In the genomic region with DNA sequence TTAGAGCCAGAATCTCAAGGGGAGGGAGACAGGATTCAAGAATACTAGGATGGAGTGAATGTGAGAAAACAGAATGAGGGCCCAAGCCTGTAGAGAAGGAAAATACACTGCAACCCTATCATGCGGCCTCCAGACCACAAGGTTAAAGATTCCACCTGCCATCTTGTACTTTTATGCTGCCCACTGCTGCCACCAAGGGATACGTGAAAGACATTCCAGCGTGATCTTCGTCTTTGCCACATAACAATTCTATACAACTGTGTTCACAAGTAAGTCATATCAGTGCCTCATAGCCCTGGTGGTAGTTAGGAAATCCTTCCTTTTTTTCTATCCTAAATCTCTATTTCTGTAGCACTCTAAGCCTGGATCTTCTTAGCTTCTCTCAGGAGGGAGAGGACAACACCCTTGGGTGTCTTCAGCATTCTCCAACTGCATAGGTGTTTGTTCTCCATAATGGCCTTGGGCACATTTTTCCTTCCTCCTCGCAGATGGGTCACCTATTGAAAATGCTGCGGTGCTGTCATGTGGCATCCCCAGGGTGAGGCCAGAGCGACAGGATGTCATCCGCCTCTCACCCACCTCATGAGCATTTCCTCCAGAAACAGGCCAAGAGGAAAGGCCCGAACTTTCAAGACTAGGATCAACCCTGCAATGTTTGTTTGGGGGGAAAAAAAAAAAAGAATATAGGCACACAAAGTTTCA, we compare ENCODE assay signal across 13 cellular contexts. TPM values are rescaled to one million over a fixed set of nuclear protein-coding genes. Genes with fewer than 3 reads are reported as not detected.
DNase-seq lines count a peak whose midpoint lies in the region; ATAC-seq and TF ChIP-seq lines count a peak whose summit lies in the region.
"Had no signal": no experiment of that assay in that cellular context is flagged by ENCODE, and none has a peak within 500 bp of the region (broad histone marks: within the 10 kb centered on the region; RNA-seq: fewer than 3 reads in every experiment).

No MANE protein-coding gene starts in this region.

- H3K4me1 ChIP-seq in CD4-positive, CD25-positive, alpha-beta regulatory T cell (ENCODE audit: control insufficient read depth, insufficient read depth, low read length, poor library complexity, severe bottlenecking) = peaks cover 20% of the 10 kb centered on the region
- peaks cover 12% of the 10 kb centered on the region for H3K4me1 ChIP-seq in mesenchymal stem cell (ENCODE audit: control insufficient read depth, insufficient read depth, low read depth, low read length)

- H3K23ac ChIP-seq in mesenchymal stem cell (ENCODE audit: low read length in 2 of 2) = no peak overlapping the region

- in situ Hi-C loops in GM18951 (cut with MboI; ENCODE audit: low sequenced_read_pairs, unreplicated experiment) = no loop called here

- peaks cover 15 to 51% (median 36%) of the 10 kb centered on the region in 4 donors for H3K4me1 Mint-ChIP-seq in CD4-positive, CD25-positive, alpha-beta regulatory T cell
- H3K4me1 Mint-ChIP-seq in activated CD8-positive, alpha-beta T cell treated with anti-CD3 and anti-CD28 coated beads for 36 hours (ENCODE audit: low read depth) = peaks cover 43% of the 10 kb centered on the region

- H3K36me3 Mint-ChIP-seq in CD4-positive, CD25-positive, alpha-beta regulatory T cell = no peaks in the 10 kb centered on the region
- H3K36me3 Mint-ChIP-seq in activated CD8-positive, alpha-beta T cell treated with anti-CD3 and anti-CD28 coated beads for 36 hours (ENCODE audit: low read depth) = no peaks in the 10 kb centered on the region

- POLR2A ChIA-PET in activated CD8-positive, alpha-beta T cell treated with anti-CD3 and anti-CD28 coated beads for 36 hours (lab: Charles Lee) = no interaction called here

- H3K4me3 Mint-ChIP-seq in CD4-positive, CD25-positive, alpha-beta regulatory T cell = peak overlapping the region; percentile 18 to 68 (median 50)
- H3K4me3 Mint-ChIP-seq in activated CD8-positive, alpha-beta T cell treated with anti-CD3 and anti-CD28 coated beads for 36 hours = no peak overlapping the region

- no peaks in the 10 kb centered on the region for H3K27me3 Mint-ChIP-seq in CD4-positive, CD25-positive, alpha-beta regulatory T cell
- no peaks in the 10 kb centered on the region for H3K27me3 Mint-ChIP-seq in activated CD8-positive, alpha-beta T cell treated with anti-CD3 and anti-CD28 coated beads for 36 hours

- H3K4ac ChIP-seq in mesenchymal stem cell (ENCODE audit: low read depth in 1 of 2, low read length in 2 of 2) = no peak overlapping the region

- H3K27me3 ChIP-seq in CD4-positive, CD25-positive, alpha-beta regulatory T cell (ENCODE audit: control insufficient read depth, insufficient read depth, low read length) = no peaks in the 10 kb centered on the region
- H3K27me3 ChIP-seq in mesenchymal stem cell (ENCODE audit: control insufficient read depth in 1 of 2, insufficient read depth in 1 of 2, low read length in 2 of 2) = no peaks in the 10 kb centered on the region

- no peak overlapping the region for H4K8ac ChIP-seq in mesenchymal stem cell (ENCODE audit: low read length)

- H3K27ac ChIP-seq in CD4-positive, CD25-positive, alpha-beta regulatory T cell (ENCODE audit: insufficient read depth, low read length, poor library complexity, severe bottlenecking) = no peak overlapping the region
- H3K27ac ChIP-seq in mesenchymal stem cell (ENCODE audit: low read length, poor library complexity, severe bottlenecking) = no peak overlapping the region

- no peaks in the 10 kb centered on the region for H3K79me1 ChIP-seq in mesenchymal stem cell (replicated peaks; ENCODE audit: low read length, poor library complexity, severe bottlenecking)

- ATAC-seq in CD4-positive, CD25-positive, alpha-beta regulatory T cell (ENCODE audit: low read depth in 2 of 2) = peak; percentile 33 to 41
- peak; percentile 53 for ATAC-seq in activated CD8-positive, alpha-beta T cell treated with anti-CD3 and anti-CD28 coated beads for 36 hours
- ATAC-seq in HG03521 (IDR thresholded peaks at IDR 0.05; ENCODE audit: unreplicated experiment) = no peak
- ATAC-seq in GM18517 (IDR thresholded peaks at IDR 0.05; ENCODE audit: unreplicated experiment) = no peak
- ATAC-seq in GM21786 (IDR thresholded peaks at IDR 0.05; ENCODE audit: unreplicated experiment) = no peak

- no peak for DNase-seq in CD4-positive, CD25-positive, alpha-beta regulatory T cell
- peak; percentile 26 for DNase-seq in activated CD8-positive, alpha-beta T cell treated with anti-CD3 and anti-CD28 coated beads for 36 hours
- DNase-seq in mesenchymal stem cell (no peak), SHP77 (lab: John Stamatoyannopoulos, UW) (no peak)
- DNase-seq: activated CD4-positive, alpha-beta T cell treated with anti-CD3 and anti-CD28 coated beads for 48 hours; amygdala; glutamatergic neuron; mesendoderm; NCI-H774 had no signal

- over 99% methylated on average over 9 of the region's 9 CpGs for WGBS in mesenchymal stem cell

- no peak overlapping the region for H2BK12ac ChIP-seq in mesenchymal stem cell (ENCODE audit: low read length in 2 of 2)

- CTCF ChIA-PET in activated CD8-positive, alpha-beta T cell treated with anti-CD3 and anti-CD28 coated beads for 36 hours (lab: Charles Lee) = no interaction called here

- H3K9me3 ChIP-seq in CD4-positive, CD25-positive, alpha-beta regulatory T cell (ENCODE audit: control insufficient read depth in 2 of 2, low read length in 2 of 2) = no peaks in the 10 kb centered on the region
- H3K9me3 ChIP-seq in mesenchymal stem cell (ENCODE audit: control insufficient read depth, low read length) = no peaks in the 10 kb centered on the region

- H2AFZ ChIP-seq in mesenchymal stem cell (ENCODE audit: low read depth, low read length) = no peak overlapping the region

- no peak overlapping the region for H3K4me2 ChIP-seq in mesenchymal stem cell (ENCODE audit: low read length, poor library complexity, severe bottlenecking)

- no peak overlapping the region for H3K4me3 ChIP-seq in CD4-positive, CD25-positive, alpha-beta regulatory T cell (ENCODE audit: low read depth, low read length)
- H3K4me3 ChIP-seq in mesenchymal stem cell (ENCODE audit: insufficient read depth in 1 of 2, low read depth in 1 of 2, low read length in 2 of 2) = no peak overlapping the region

- no peak overlapping the region for H3K14ac ChIP-seq in mesenchymal stem cell (ENCODE audit: low read length in 2 of 2)

- intact Hi-C loops in activated CD8-positive, alpha-beta T cell treated with anti-CD3 and anti-CD28 coated beads for 36 hours (cut with micrococcal nuclease) = no loop called here

- no peaks in the 10 kb centered on the region for H3K9me3 Mint-ChIP-seq in CD4-positive, CD25-positive, alpha-beta regulatory T cell
- H3K9me3 Mint-ChIP-seq in activated CD8-positive, alpha-beta T cell treated with anti-CD3 and anti-CD28 coated beads for 36 hours = no peaks in the 10 kb centered on the region

- peak overlapping the region; percentile 52 for H4K91ac ChIP-seq in mesenchymal stem cell (ENCODE audit: low read length)

- H3K9ac ChIP-seq in mesenchymal stem cell (ENCODE audit: low read length) = no peak overlapping the region

- H3K18ac ChIP-seq in mesenchymal stem cell (ENCODE audit: low read depth in 1 of 2, low read length in 2 of 2) = no peak overlapping the region

- TF ChIP-seq CTCF in activated CD8-positive, alpha-beta T cell treated with anti-CD3 and anti-CD28 coated beads for 36 hours (IDR thresholded peaks at IDR 0.05) = no peak

- H3K36me3 ChIP-seq in CD4-positive, CD25-positive, alpha-beta regulatory T cell (ENCODE audit: control insufficient read depth, insufficient read depth, low read length) = no peaks in the 10 kb centered on the region
- no peaks in the 10 kb centered on the region for H3K36me3 ChIP-seq in mesenchymal stem cell (ENCODE audit: control insufficient read depth in 1 of 2, insufficient read depth in 2 of 2, low read depth in 1 of 2, low read length in 2 of 2)

- peak overlapping the region; percentile 83 to 89 (median 87) for H3K27ac Mint-ChIP-seq in CD4-positive, CD25-positive, alpha-beta regulatory T cell
- peak overlapping the region; percentile 68 for H3K27ac Mint-ChIP-seq in activated CD8-positive, alpha-beta T cell treated with anti-CD3 and anti-CD28 coated beads for 36 hours

- no peak overlapping the region for H2BK15ac ChIP-seq in mesenchymal stem cell (ENCODE audit: low read depth, poor library complexity, severe bottlenecking)

- H2AK5ac ChIP-seq in mesenchymal stem cell (ENCODE audit: low read length, severe bottlenecking) = peak overlapping the region; percentile 91

- no peak overlapping the region for H2BK120ac ChIP-seq in mesenchymal stem cell (ENCODE audit: low read depth, low read length)

- peak; percentile 19 for TF ChIP-seq POLR2A in GM18951 (IDR thresholded peaks at IDR 0.05; ENCODE audit: extremely low read depth, insufficient read depth, insufficient read length)

- H2BK5ac ChIP-seq in mesenchymal stem cell (ENCODE audit: low read depth, low read length, poor library complexity, severe bottlenecking) = no peak overlapping the region

RNA-seq across cellular contexts. Expression of gene TPT1, which starts 13.6 kb away (rescaled TPM):
- total RNA-seq in CD4-positive, CD25-positive, alpha-beta regulatory T cell = 5,591 TPM
- 1,000 to 10,000 TPM; 2,708 to 4,074 (median 3,846) TPM for polyA plus RNA-seq in CD4-positive, CD25-positive, alpha-beta regulatory T cell
- total RNA-seq in activated CD8-positive, alpha-beta T cell treated with anti-CD3 and anti-CD28 coated beads for 36 hours = 1,000 to 10,000 TPM; 3,533 to 3,563 TPM
- 4,121 TPM for polyA plus RNA-seq in mesenchymal stem cell (2013, experiment 1 of 2)
- polyA plus RNA-seq in mesenchymal stem cell (2013, experiment 2 of 2) = 4,163 TPM

Comparison
In these comparisons a context has a peak if more than half of its experiments do, and no peak if none do; other contexts are left out.
1. ATAC-seq: peak in CD4-positive, CD25-positive, alpha-beta regulatory T cell (2 of 2) and activated CD8-positive, alpha-beta T cell treated with anti-CD3 and anti-CD28 coated beads for 36 hours (single experiment); none in HG03521 (single experiment), GM18517 (single experiment) and GM21786 (single experiment).